In genomic region chr9:31140316-31140715, GRCh38 we compare ENCODE assay signal across 9 cellular contexts.
DNase-seq lines count a peak whose midpoint lies in the region; ATAC-seq, FAIRE-seq and TF ChIP-seq lines count a peak whose summit lies in the region.
"Had no signal": no experiment of that assay in that cellular context is flagged by ENCODE, and none has a peak within 500 bp of the region (broad histone marks: within the 10 kb centered on the region; RNA-seq: fewer than 3 reads in every experiment).

No MANE protein-coding gene starts in this region.

- no peaks in the 10 kb centered on the region for H3K36me3 ChIP-seq in Karpas-422 (ENCODE audit: insufficient read depth, low read length)
- no peaks in the 10 kb centered on the region for H3K36me3 ChIP-seq in GM12878 (ENCODE audit: control insufficient read depth in 2 of 2, insufficient read depth in 2 of 2, low read length in 1 of 2)

- H3K4me3 ChIP-seq in Karpas-422 (ENCODE audit: low read length) (no peak overlapping the region), GM12878 (no peak overlapping the region)

- H3K9ac ChIP-seq in Karpas-422 (ENCODE audit: low read length) (no peak overlapping the region), GM12878 (ENCODE audit: control insufficient read depth, insufficient read depth, low read length) (no peak overlapping the region)

- no peaks in the 10 kb centered on the region for H3K79me2 ChIP-seq in Karpas-422 (ENCODE audit: low read length)
- no peaks in the 10 kb centered on the region for H3K79me2 ChIP-seq in GM12878 (ENCODE audit: control insufficient read depth, insufficient read depth, low read length)

- TF ChIP-seq CTCF in GM12878 (IDR thresholded peaks at IDR 0.05 in 2 of 3, conservative IDR thresholded peaks at IDR 0.05 in 1 of 3; ENCODE audit: control insufficient read depth in 2 of 3, extremely low read depth in 1 of 3, insufficient read depth in 1 of 3, low read depth in 3 of 3, low read length in 3 of 3) (peak; percentile 20 to 36 (median 29); a peak in 4 of 6 replicates), neural crest cell (conservative IDR thresholded peaks at IDR 0.05) (peak; percentile 57)

- no peak for FAIRE-seq in GM12878 (lab: Jason Lieb, UNC)
- FAIRE-seq: A204.1 had no signal

- H3K27me3 Mint-ChIP-seq in neural crest cell (ENCODE audit: low read depth): no peaks in the 10 kb centered on the region

- H3K36me3 Mint-ChIP-seq in neural crest cell (ENCODE audit: low read depth): no peaks in the 10 kb centered on the region

- no peak for TF ChIP-seq EP300 in GM12878 (IDR thresholded peaks at IDR 0.05; ENCODE audit: borderline replicate concordance in 1 of 2, control insufficient read depth in 1 of 2, low read depth in 2 of 2, low read length in 2 of 2)

- H3K9me3 ChIP-seq in Karpas-422 (ENCODE audit: low read length) (peaks cover 3% of the 10 kb centered on the region; the same call in 1 of the 2 replicates), GM12878 (replicated peaks; ENCODE audit: control insufficient read depth, insufficient read depth, low read length) (no peaks in the 10 kb centered on the region)

- H4K20me1 ChIP-seq in Karpas-422 (ENCODE audit: insufficient read depth, low read depth, low read length) (no peaks in the 10 kb centered on the region), GM12878 (ENCODE audit: control insufficient read depth, insufficient read depth) (no peaks in the 10 kb centered on the region)

- POLR2A ChIA-PET in GM12878 (lab: Charles Lee): no interaction called here

- intact Hi-C loops in GM12878 (cut with micrococcal nuclease; ENCODE audit: unreplicated experiment): no loop called here

- RAD21 ChIA-PET in GM12878 (lab: Charles Lee; ENCODE audit: unreplicated experiment): no interaction called here

- H3K27ac ChIP-seq in Karpas-422 (ENCODE audit: low read length): no peak overlapping the region
- H3K27ac ChIP-seq in GM12878 (ENCODE audit: control insufficient read depth, insufficient read depth): no peak overlapping the region

- H3K27me3 ChIP-seq in Karpas-422 (ENCODE audit: low read length) (no peaks in the 10 kb centered on the region), GM12878 (replicated peaks in 1 of 2; ENCODE audit: control insufficient read depth in 2 of 2, insufficient read depth in 2 of 2, low read length in 1 of 2) (no peaks in the 10 kb centered on the region)

- CTCF ChIA-PET in GM12878 (lab: Yijun Ruan, JAX): interaction anchor here (1.2 to 1.3 kb wide), 2 partner anchors 9 to 13 kb away, joined by 3 to 4 read pairs; no protein-coding TSS in a partner anchor

- H3K4me1 ChIP-seq in Karpas-422 (ENCODE audit: low read length) (no peaks in the 10 kb centered on the region), GM12878 (ENCODE audit: control insufficient read depth, insufficient read depth, low read length) (no peaks in the 10 kb centered on the region)

- H3K9me2 ChIP-seq in Karpas-422 (replicated peaks; ENCODE audit: insufficient read depth, low read length): no peaks in the 10 kb centered on the region; the same call in 1 of the 2 replicates

- TF ChIP-seq RAD21 in GM12878 (IDR thresholded peaks at IDR 0.05; ENCODE audit: insufficient read depth, low read depth, low read length): no peak

- H3K4me1 Mint-ChIP-seq in neural crest cell: no peaks in the 10 kb centered on the region

- WGBS in GM12878 (ENCODE audit: insufficient coverage, insufficient replicate concordance, low lambda C conversion rate, missing lambda C conversion rate): 0% methylated on average over 1 of the region's 1 CpG

- H2AFZ ChIP-seq in Karpas-422 (ENCODE audit: low read length): no peak overlapping the region
- H2AFZ ChIP-seq in GM12878 (ENCODE audit: control insufficient read depth, low read depth, low read length): no peak overlapping the region

- no peak for TF ChIP-seq POLR2A in GM12878 (IDR thresholded peaks at IDR 0.05; ENCODE audit: low read depth, low read length)

- in situ Hi-C loops in GM12878 (cut with MboI): no loop called here

- H3K4me2 ChIP-seq in Karpas-422 (ENCODE audit: low read depth, low read length, poor library complexity, severe bottlenecking) (no peak overlapping the region), GM12878 (ENCODE audit: control insufficient read depth, insufficient read depth) (no peak overlapping the region)

- ATAC-seq in GM12878: peak; percentile 66

- no TSS peak for BruUV-seq in GM12878 (replicated peaks; lab: Mats Ljungman, UMichigan)

- H3K27ac Mint-ChIP-seq in neural crest cell (ENCODE audit: unreplicated experiment): no peak overlapping the region

- no peaks in the 10 kb centered on the region for H3K9me3 Mint-ChIP-seq in neural crest cell

- no peak overlapping the region for H3K4me3 Mint-ChIP-seq in neural crest cell

- SMC1A ChIA-PET in GM12878 (lab: Charles Lee; ENCODE audit: uncharacterized antibody, unreplicated experiment): interaction anchor here (1.5 kb wide), 1 partner anchor 10 kb away, joined by 3 read pairs; no protein-coding TSS in a partner anchor

- DNase-seq in DMS153 treated with DMSO at 0.1 percent for 48 hours (lab: John Stamatoyannopoulos, UW; ENCODE audit: unreplicated experiment) (peak; percentile 24), DMS153 (lab: John Stamatoyannopoulos, UW) (no peak), Karpas-422 (peak; percentile 53), GM12878 (ENCODE audit: low read depth, low spot score) (no peak), neural crest cell (ENCODE audit: low read depth, low spot score) (no peak), hypothalamus (lab: John Stamatoyannopoulos, UW) (no peak), nucleus accumbens (lab: John Stamatoyannopoulos, UW) (no peak)
- DNase-seq in stimulated activated CD4-positive, alpha-beta T cell treated with anti-CD3 and anti-CD28 coated beads, Interleukin-2, amount 100 ng/mL, for 48 hours: no peak

TF ChIP-seq in GM12878, 131 proteins besides CTCF, POLR2A, EP300 and RAD21:
- TF ChIP-seq, protein P1, sequence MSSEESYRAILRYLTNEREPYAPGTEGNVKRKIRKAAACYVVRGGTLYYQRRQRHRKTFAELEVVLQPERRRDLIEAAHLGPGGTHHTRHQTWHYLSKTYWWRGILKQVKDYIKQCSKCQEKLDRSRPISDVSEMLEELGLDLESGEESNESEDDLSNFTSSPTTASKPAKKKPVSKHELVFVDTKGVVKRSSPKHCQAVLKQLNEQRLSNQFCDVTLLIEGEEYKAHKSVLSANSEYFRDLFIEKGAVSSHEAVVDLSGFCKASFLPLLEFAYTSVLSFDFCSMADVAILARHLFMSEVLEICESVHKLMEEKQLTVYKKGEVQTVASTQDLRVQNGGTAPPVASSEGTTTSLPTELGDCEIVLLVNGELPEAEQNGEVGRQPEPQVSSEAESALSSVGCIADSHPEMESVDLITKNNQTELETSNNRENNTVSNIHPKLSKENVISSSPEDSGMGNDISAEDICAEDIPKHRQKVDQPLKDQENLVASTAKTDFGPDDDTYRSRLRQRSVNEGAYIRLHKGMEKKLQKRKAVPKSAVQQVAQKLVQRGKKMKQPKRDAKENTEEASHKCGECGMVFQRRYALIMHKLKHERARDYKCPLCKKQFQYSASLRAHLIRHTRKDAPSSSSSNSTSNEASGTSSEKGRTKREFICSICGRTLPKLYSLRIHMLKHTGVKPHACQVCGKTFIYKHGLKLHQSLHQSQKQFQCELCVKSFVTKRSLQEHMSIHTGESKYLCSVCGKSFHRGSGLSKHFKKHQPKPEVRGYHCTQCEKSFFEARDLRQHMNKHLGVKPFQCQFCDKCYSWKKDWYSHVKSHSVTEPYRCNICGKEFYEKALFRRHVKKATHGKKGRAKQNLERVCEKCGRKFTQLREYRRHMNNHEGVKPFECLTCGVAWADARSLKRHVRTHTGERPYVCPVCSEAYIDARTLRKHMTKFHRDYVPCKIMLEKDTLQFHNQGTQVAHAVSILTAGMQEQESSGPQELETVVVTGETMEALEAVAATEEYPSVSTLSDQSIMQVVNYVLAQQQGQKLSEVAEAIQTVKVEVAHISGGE (CRISPR knock-in tag; IDR thresholded peaks at IDR 0.05): no peak
- TF ChIP-seq POLR2AphosphoS5 (IDR thresholded peaks at IDR 0.05; ENCODE audit: low read length): no peak

Comparison
In these comparisons a context has a peak if more than half of its experiments do, and no peak if none do; other contexts are left out.
1. DNase-seq: peak in DMS153 treated with DMSO at 0.1 percent for 48 hours (single experiment) and Karpas-422 (single experiment); none in DMS153 (single experiment), GM12878 (single experiment), neural crest cell (single experiment), hypothalamus (0 of 51), nucleus accumbens (0 of 56) and stimulated activated CD4-positive, alpha-beta T cell treated with anti-CD3 and anti-CD28 coated beads, Interleukin-2, amount 100 ng/mL, for 48 hours (0 of 2).